Comparison of ENCODE assay signal across 11 cellular contexts in the genomic region with DNA sequence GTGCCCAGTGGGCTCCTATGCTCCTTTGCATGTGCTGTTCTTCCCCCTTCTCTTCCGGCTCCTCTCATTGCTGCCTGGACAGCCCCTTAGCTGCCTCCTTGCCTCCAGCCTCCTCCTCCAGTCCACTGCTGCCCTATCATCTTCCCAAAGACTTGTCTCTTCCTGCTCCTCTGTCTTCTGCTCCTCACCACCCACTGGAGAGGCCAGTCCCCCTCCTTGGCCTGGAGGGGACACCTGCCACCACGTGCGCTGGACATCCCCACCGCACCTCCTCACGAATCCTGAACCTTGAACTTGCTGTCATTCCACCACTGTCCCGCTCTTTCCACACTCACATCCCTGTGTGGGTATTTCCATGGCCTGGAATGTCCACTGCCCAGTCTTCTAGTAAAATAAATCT. TPM values are rescaled to one million over a fixed set of nuclear protein-coding genes. Genes with fewer than 3 reads are reported as not detected.
DNase-seq lines count a peak whose midpoint lies in the region; ATAC-seq and TF ChIP-seq lines count a peak whose summit lies in the region.
"Had no signal": no experiment of that assay in that cellular context is flagged by ENCODE, and none has a peak within 500 bp of the region (broad histone marks: within the 10 kb centered on the region; RNA-seq: fewer than 3 reads in every experiment).

No MANE protein-coding gene starts in this region.

- no peaks in the 10 kb centered on the region for H3K27me3 ChIP-seq in ascending aorta

- no peak for TF ChIP-seq CTCF in ascending aorta (IDR thresholded peaks at IDR 0.05)

- peaks cover 26 to 27% of the 10 kb centered on the region in 2 donors for H3K36me3 ChIP-seq in ascending aorta
- peaks cover 52% of the 10 kb centered on the region for H3K36me3 ChIP-seq in mesodermal cell (ENCODE audit: control insufficient read depth, insufficient read depth, low read length)

- H3K27ac ChIP-seq in ascending aorta (peak overlapping the region; percentile 98), mesodermal cell (ENCODE audit: low read depth, low read length, severe bottlenecking) (peak overlapping the region; percentile 95), temporal lobe (ENCODE audit: low read depth, low read length) (peak overlapping the region; percentile 86)

- peaks cover 53% of the 10 kb centered on the region for H3K36me3 Mint-ChIP-seq in activated CD4-positive, alpha-beta T cell treated with anti-CD3 and anti-CD28 coated beads, Interleukin-2, amount 10 ng/mL, durations not matched to agents 24 days and 14 days (ENCODE audit: low read depth)
- H3K36me3 Mint-ChIP-seq: naive thymus-derived CD8-positive, alpha-beta T cell had no signal

- no peaks in the 10 kb centered on the region for H3K27me3 Mint-ChIP-seq in activated CD4-positive, alpha-beta T cell treated with anti-CD3 and anti-CD28 coated beads, Interleukin-2, amount 10 ng/mL, durations not matched to agents 24 days and 14 days
- H3K27me3 Mint-ChIP-seq: naive thymus-derived CD8-positive, alpha-beta T cell had no signal

- no peak for DNase-seq in activated CD4-positive, alpha-beta T cell treated with anti-CD3 and anti-CD28 coated beads, Interleukin-2, amount 10 ng/mL, durations not matched to agents 24 days and 14 days
- no peak for DNase-seq in activated CD4-positive, alpha-beta T cell treated with anti-CD3 and anti-CD28 coated beads, Interleukin-2, amount 50 U/mL, for 4 hours
- peak in 1 of 2 donors; percentile 64 for DNase-seq in ascending aorta (ENCODE audit: low spot score in 2 of 2)
- no peak for DNase-seq in NCI-H226
- DNase-seq in SIG-M5 treated with dmso at 0.1 percent for 504 hours (lab: John Stamatoyannopoulos, UW; ENCODE audit: unreplicated experiment), result no peak
- DNase-seq: naive thymus-derived CD8-positive, alpha-beta T cell; NCI-H1694 treated with DMSO at 0.1 percent for 48 hours; stimulated activated CD4-positive, alpha-beta T cell treated with anti-CD3 and anti-CD28 coated beads, Interleukin-2, amount 100 ng/mL, for 24 hours had no signal

- H3K9me3 ChIP-seq in ascending aorta (no peaks in the 10 kb centered on the region), mesodermal cell (ENCODE audit: control insufficient read depth, low read length) (no peaks in the 10 kb centered on the region)

- peak overlapping the region; percentile 96 for H3K27ac Mint-ChIP-seq in activated CD4-positive, alpha-beta T cell treated with anti-CD3 and anti-CD28 coated beads, Interleukin-2, amount 10 ng/mL, durations not matched to agents 24 days and 14 days

- H3K4me3 ChIP-seq in ascending aorta (peak overlapping the region in 1 of 2 donors; percentile 26), mesodermal cell (ENCODE audit: extremely low read depth, insufficient read depth, low read length, poor library complexity, severe bottlenecking) (no peak overlapping the region)

- H3K4me3 Mint-ChIP-seq in activated CD4-positive, alpha-beta T cell treated with anti-CD3 and anti-CD28 coated beads, Interleukin-2, amount 10 ng/mL, durations not matched to agents 24 days and 14 days, result no peak overlapping the region

- peaks cover 78% of the 10 kb centered on the region for H3K4me1 Mint-ChIP-seq in activated CD4-positive, alpha-beta T cell treated with anti-CD3 and anti-CD28 coated beads, Interleukin-2, amount 10 ng/mL, durations not matched to agents 24 days and 14 days

- intact Hi-C loops in activated CD4-positive, alpha-beta T cell treated with anti-CD3 and anti-CD28 coated beads, Interleukin-2, amount 10 ng/mL, durations not matched to agents 24 days and 14 days (cut with micrococcal nuclease), result no loop called here
- intact Hi-C loops in ascending aorta (cut with DNase I), result loop anchor here (2.0 kb wide), 1 partner anchor 49 kb away; a partner anchor contains a TSS

- WGBS in mesodermal cell (ENCODE audit: insufficient coverage in 2 of 2), 2 experiments, result 96 to 97% methylated on average over 6 of the region's 6 CpGs

- no peaks in the 10 kb centered on the region for H3K9me3 Mint-ChIP-seq in activated CD4-positive, alpha-beta T cell treated with anti-CD3 and anti-CD28 coated beads, Interleukin-2, amount 10 ng/mL, durations not matched to agents 24 days and 14 days
- H3K9me3 Mint-ChIP-seq: naive thymus-derived CD8-positive, alpha-beta T cell had no signal

- ATAC-seq in GM21515 (IDR thresholded peaks at IDR 0.05; ENCODE audit: unreplicated experiment), result no peak
- ATAC-seq: naive thymus-derived CD8-positive, alpha-beta T cell had no signal

- peaks cover 78 to 93% of the 10 kb centered on the region in 2 donors for H3K4me1 ChIP-seq in ascending aorta
- H3K4me1 ChIP-seq in mesodermal cell (ENCODE audit: control insufficient read depth, insufficient read depth, low read length, poor library complexity, severe bottlenecking), result peaks cover 78% of the 10 kb centered on the region

RNA-seq across cellular contexts. Expression of a gene that starts 49.8 kb away (rescaled TPM):
- total RNA-seq in activated CD4-positive, alpha-beta T cell treated with anti-CD3 and anti-CD28 coated beads, Interleukin-2, amount 10 ng/mL, durations not matched to agents 24 days and 14 days, result 501 and 510 TPM in 2 replicates
- 237 TPM for total RNA-seq in ascending aorta
- polyA plus RNA-seq in mesodermal cell (2013, experiment 1 of 2), result 99.2 TPM
- polyA plus RNA-seq in mesodermal cell (2013, experiment 2 of 2), result 85.1 TPM
- 12.3 TPM for total RNA-seq in temporal lobe

Comparison
In these comparisons a context has a peak if more than half of its experiments do, and no peak if none do; other contexts are left out.
1. RNA of a gene that starts 49.8 kb away (total RNA-seq): 501 to 510 TPM in activated CD4-positive, alpha-beta T cell treated with anti-CD3 and anti-CD28 coated beads, Interleukin-2, amount 10 ng/mL, durations not matched to agents 24 days and 14 days and 237 TPM in ascending aorta (single experiment); 12.3 TPM in temporal lobe (single experiment); every median in the first group is over 10 times any median in the second.
2. Peak in every context shown above with its lines, with median percentiles within 50 percentile points of each other: H3K27ac ChIP-seq.